Comparison of ENCODE assay signal across 33 cellular contexts in genomic region chr10:5387169-5387568, GRCh38. TPM values are rescaled to one million over a fixed set of nuclear protein-coding genes. Genes with fewer than 3 reads are reported as not detected.
"Had no signal": no experiment of that assay in that cellular context is flagged by ENCODE, and none has a peak within 500 bp of the region (broad histone marks: within the 10 kb centered on the region; RNA-seq: fewer than 3 reads in every experiment).

No MANE protein-coding gene starts in this region.

- H3K4me3 Mint-ChIP-seq: activated CD8-positive, alpha-beta memory T cell treated with anti-CD3 and anti-CD28 coated beads, Interleukin-2, amount 10 ng/mL, durations not matched to agents 7 days and 5 days; activated CD8-positive, alpha-beta T cell treated with anti-CD3 and anti-CD28 coated beads, Interleukin-2, amount 10 ng/mL, durations not matched to agents 7 days and 5 days; activated naive CD8-positive, alpha-beta T cell; central memory CD8-positive, alpha-beta T cell; dendritic cell treated with granulocyte-macrophage colony-stimulating factor and Interleukin-4, amounts not matched to agents 40 ng/mL and 50 ng/mL, for 4 days; effector memory CD8-positive, alpha-beta T cell had no signal

- H3K27me3 Mint-ChIP-seq: activated naive CD8-positive, alpha-beta T cell; dendritic cell treated with granulocyte-macrophage colony-stimulating factor and Interleukin-4, amounts not matched to agents 40 ng/mL and 50 ng/mL, for 4 days had no signal

- H3K27ac Mint-ChIP-seq: activated CD8-positive, alpha-beta memory T cell treated with anti-CD3 and anti-CD28 coated beads, Interleukin-2, amount 10 ng/mL, durations not matched to agents 7 days and 5 days; activated CD8-positive, alpha-beta T cell treated with anti-CD3 and anti-CD28 coated beads, Interleukin-2, amount 10 ng/mL, durations not matched to agents 7 days and 5 days; activated naive CD8-positive, alpha-beta T cell; dendritic cell treated with granulocyte-macrophage colony-stimulating factor and Interleukin-4, amounts not matched to agents 40 ng/mL and 50 ng/mL, for 4 days; effector memory CD8-positive, alpha-beta T cell had no signal

- FAIRE-seq: astrocyte, bronchial epithelial cell had no signal

- H3K36me3 ChIP-seq: brain microvascular endothelial cell, esophagus muscularis mucosa, gastroesophageal sphincter, heart right ventricle had no signal

- H3K27ac ChIP-seq: brain microvascular endothelial cell, coronary artery, esophagus muscularis mucosa, foreskin keratinocyte, gastroesophageal sphincter, heart right ventricle had no signal

- H3K4me3 ChIP-seq: coronary artery, esophagus muscularis mucosa, gastroesophageal sphincter, heart right ventricle had no signal

- H3K4me1 ChIP-seq: esophagus muscularis mucosa, foreskin keratinocyte, gastroesophageal sphincter had no signal

- ATAC-seq: activated CD8-positive, alpha-beta memory T cell treated with anti-CD3 and anti-CD28 coated beads, Interleukin-2, amount 10 ng/mL, durations not matched to agents 7 days and 5 days; activated CD8-positive, alpha-beta T cell treated with anti-CD3 and anti-CD28 coated beads, Interleukin-2, amount 10 ng/mL, durations not matched to agents 7 days and 5 days; effector memory CD8-positive, alpha-beta T cell; foreskin keratinocyte; gastroesophageal sphincter; heart right ventricle had no signal

- H3K4me1 Mint-ChIP-seq: activated CD8-positive, alpha-beta memory T cell treated with anti-CD3 and anti-CD28 coated beads, Interleukin-2, amount 10 ng/mL, durations not matched to agents 7 days and 5 days; central memory CD8-positive, alpha-beta T cell had no signal

- DNase-seq: activated CD4-positive, alpha-beta T cell treated with anti-CD3 and anti-CD28 coated beads for 4 hours; activated CD4-positive, alpha-beta T cell treated with anti-CD3 and anti-CD28 coated beads, Interleukin-2, amount 50 U/mL, for 1 hour; activated CD4-positive, alpha-beta T cell treated with anti-CD3 and anti-CD28 coated beads, Interleukin-2, amount 50 U/mL, for 48 hours; activated CD4-positive, CD25-positive, alpha-beta regulatory T cell; activated CD4-positive, CD25-positive, alpha-beta regulatory T cell treated with anti-CD3 and anti-CD28 coated beads, Interleukin-2, amount 50 U/mL, for 72 hours; activated CD8-positive, alpha-beta memory T cell treated with anti-CD3 and anti-CD28 coated beads, Interleukin-2, amount 10 ng/mL, durations not matched to agents 7 days and 5 days; activated CD8-positive, alpha-beta memory T cell treated with anti-CD3 and anti-CD28 coated beads, Interleukin-2, amount 50 U/mL, for 4 hours; activated CD8-positive, alpha-beta T cell treated with anti-CD3 and anti-CD28 coated beads, Interleukin-2, amount 10 ng/mL, durations not matched to agents 7 days and 5 days; activated effector memory CD4-positive, alpha-beta T cell treated with Interleukin-2 at 50 U/mL for 16 hours; activated gamma-delta T cell treated with Interleukin-2 at 50 U/mL for 16 hours; activated naive CD4-positive, alpha-beta T cell treated with anti-CD3 and anti-CD28 coated beads, Interleukin-2, amount 50 U/mL, for 16 hours; activated naive CD4-positive, alpha-beta T cell treated with Interleukin-2 at 50 U/mL for 16 hours; activated T-cell treated with anti-CD3 and anti-CD28 coated beads, Interleukin-2, amount 50 U/mL, for 48 hours; amniotic stem cell; anterior cingulate cortex; brain microvascular endothelial cell; effector CD4-positive, alpha-beta T cell; effector memory CD8-positive, alpha-beta T cell; erythroblast; foreskin keratinocyte; heart right ventricle had no signal

- H3K27me3 ChIP-seq: brain microvascular endothelial cell, esophagus muscularis mucosa, foreskin keratinocyte, gastroesophageal sphincter, heart right ventricle had no signal

- H3K36me3 Mint-ChIP-seq: activated naive CD8-positive, alpha-beta T cell had no signal

RNA-seq across cellular contexts. Expression of gene TUBAL3, which starts 17.5 kb away (rescaled TPM):
- total RNA-seq: activated CD8-positive, alpha-beta memory T cell treated with anti-CD3 and anti-CD28 coated beads for 36 hours; activated CD8-positive, alpha-beta memory T cell treated with anti-CD3 and anti-CD28 coated beads, Interleukin-2, amount 10 ng/mL, durations not matched to agents 7 days and 5 days; activated CD8-positive, alpha-beta T cell treated with anti-CD3 and anti-CD28 coated beads, Interleukin-2, amount 10 ng/mL, durations not matched to agents 7 days and 5 days; astrocyte; T-helper 1 cell treated with Interleukin-12 subunit alpha and Interleukin-12 subunit beta and Interleukin-4 antibody, amounts not matched to agents 30 ng/mL and 1 ng/mL, for 36 hours had no signal

RNA-seq across cellular contexts. Expression of gene UCN3, which starts 22.4 kb away (rescaled TPM):
- total RNA-seq: activated CD8-positive, alpha-beta memory T cell treated with anti-CD3 and anti-CD28 coated beads for 36 hours; activated CD8-positive, alpha-beta memory T cell treated with anti-CD3 and anti-CD28 coated beads, Interleukin-2, amount 10 ng/mL, durations not matched to agents 7 days and 5 days; activated CD8-positive, alpha-beta T cell treated with anti-CD3 and anti-CD28 coated beads, Interleukin-2, amount 10 ng/mL, durations not matched to agents 7 days and 5 days; astrocyte; bronchial epithelial cell; cardiac septum; esophagus muscularis mucosa; foreskin keratinocyte; gastroesophageal sphincter; glomerular endothelial cell; heart right ventricle; T-helper 1 cell treated with Interleukin-12 subunit alpha and Interleukin-12 subunit beta and Interleukin-4 antibody, amounts not matched to agents 30 ng/mL and 1 ng/mL, for 36 hours had no signal
- polyA plus RNA-seq: foreskin keratinocyte, heart right ventricle had no signal
